8 cellular contexts compared by ENCODE assay signal in genomic region chr11:33868646-33869461, GRCh38.
A peak's percentile ranks its signal among the peaks of the same experiment; 100 is the strongest.
DNase-seq lines count a peak whose midpoint lies in the region; ATAC-seq and TF ChIP-seq lines count a peak whose summit lies in the region.

No MANE protein-coding gene starts in this region.

- no peaks in the 10 kb centered on the region for H3K4me1 ChIP-seq in muscle layer of colon (ENCODE audit: insufficient read depth, low read length)

- H3K27ac ChIP-seq in muscle layer of colon (ENCODE audit: low read depth, low read length), result no peak overlapping the region

- no peaks in the 10 kb centered on the region for H3K27me3 ChIP-seq in GM06990 (replicated peaks; ENCODE audit: control insufficient read depth, insufficient read depth, low read length)
- H3K27me3 ChIP-seq in muscle layer of colon (ENCODE audit: control insufficient read depth in 1 of 2, insufficient read depth in 2 of 2, low read length in 2 of 2), result peaks cover 18 to 25% of the 10 kb centered on the region in 2 donors

- TF ChIP-seq CTCF in GM06990 (IDR thresholded peaks at IDR 0.05; ENCODE audit: insufficient read depth, low read length, poor library complexity, severe bottlenecking) (no peak), choroid plexus epithelial cell (conservative IDR thresholded peaks at IDR 0.05; ENCODE audit: low read depth, low read length) (no peak)

- H3K4me3 ChIP-seq in GM06990 (replicated peaks; ENCODE audit: low read depth, low read length), result peak overlapping the region; percentile 62
- H3K4me3 ChIP-seq in choroid plexus epithelial cell (ENCODE audit: low read depth, low read length), result peak overlapping the region; percentile 42
- peak overlapping the region; percentile 34 to 45 for H3K4me3 ChIP-seq in muscle layer of colon (ENCODE audit: low read depth in 1 of 2, low read length in 2 of 2)

- no peaks in the 10 kb centered on the region for H3K36me3 ChIP-seq in GM06990 (ENCODE audit: control insufficient read depth, insufficient read depth, low read length)
- H3K36me3 ChIP-seq in muscle layer of colon (ENCODE audit: insufficient read depth, low read length), result no peaks in the 10 kb centered on the region

- DNase-seq in GM06990 (ENCODE audit: extremely low read depth, insufficient read length), result peak; percentile 25
- DNase-seq in choroid plexus epithelial cell (ENCODE audit: low read depth), result no peak
- no peak for DNase-seq in COLO829 (ENCODE audit: low spot score)
- DNase-seq in cerebellar nuclear complex (lab: John Stamatoyannopoulos, UW), result no peak
- no peak for DNase-seq in globus pallidus (ENCODE audit: low spot score)

- H3K9ac ChIP-seq in muscle layer of colon (ENCODE audit: low read length), result no peak overlapping the region

- no peaks in the 10 kb centered on the region for H3K9me3 ChIP-seq in muscle layer of colon (ENCODE audit: low read length)

- peak; percentile 22 for ATAC-seq in HG02973 (IDR thresholded peaks at IDR 0.05; ENCODE audit: unreplicated experiment)
- no peak for ATAC-seq in HG03139 (IDR thresholded peaks at IDR 0.05; ENCODE audit: unreplicated experiment)
